In genomic region chr6:106143582-106144139, GRCh38 we compare ENCODE assay signal across 14 cellular contexts. TPM values are rescaled to one million over a fixed set of nuclear protein-coding genes. Genes with fewer than 3 reads are reported as not detected.
DNase-seq lines count a peak whose midpoint lies in the region; ATAC-seq and TF ChIP-seq lines count a peak whose summit lies in the region.
"Had no signal": no experiment of that assay in that cellular context is flagged by ENCODE, and none has a peak within 500 bp of the region (broad histone marks: within the 10 kb centered on the region; RNA-seq: fewer than 3 reads in every experiment).

No MANE protein-coding gene starts in this region.

- no peaks in the 10 kb centered on the region for H3K27me3 Mint-ChIP-seq in CD8-positive, alpha-beta memory T cell
- peaks cover 5% of the 10 kb centered on the region for H3K27me3 Mint-ChIP-seq in activated naive CD8-positive, alpha-beta T cell treated with anti-CD3 and anti-CD28 coated beads for 36 hours
- H3K27me3 Mint-ChIP-seq in natural killer cell (ENCODE audit: low read depth in 2 of 2) = no peaks in the 10 kb centered on the region

- ATAC-seq in natural killer cell (peak; percentile 38 to 55 (median 46)), GM18520 (IDR thresholded peaks at IDR 0.05; ENCODE audit: unreplicated experiment) (no peak)

- H3K4me3 Mint-ChIP-seq in CD8-positive, alpha-beta memory T cell = peak overlapping the region in 1 of 7 donors; percentile 31
- no peak overlapping the region for H3K4me3 Mint-ChIP-seq in activated naive CD8-positive, alpha-beta T cell treated with anti-CD3 and anti-CD28 coated beads for 36 hours
- H3K4me3 Mint-ChIP-seq in natural killer cell = peak overlapping the region; percentile 88

- no peak overlapping the region for H3K4me3 ChIP-seq in CD8-positive, alpha-beta memory T cell (ENCODE audit: low read length)
- H3K4me3 ChIP-seq in HEK293 (ENCODE audit: low read depth, low read length) (no peak overlapping the region), adrenal gland (no peak overlapping the region)

- POLR2A ChIA-PET in CD8-positive, alpha-beta memory T cell (lab: Charles Lee) = no interaction called here
- POLR2A ChIA-PET in HEK293 (lab: Yijun Ruan, JAX) = no interaction called here
- POLR2A ChIA-PET in RWPE1 (lab: Yijun Ruan, JAX; ENCODE audit: low non-redundant PET) = no interaction called here

- peaks cover 0 to 2% (median 0%) of the 10 kb centered on the region in 5 donors for H3K9me3 Mint-ChIP-seq in CD8-positive, alpha-beta memory T cell
- H3K9me3 Mint-ChIP-seq in activated naive CD8-positive, alpha-beta T cell treated with anti-CD3 and anti-CD28 coated beads for 36 hours = no peaks in the 10 kb centered on the region
- H3K9me3 Mint-ChIP-seq in natural killer cell = no peaks in the 10 kb centered on the region

- intact Hi-C loops in natural killer cell (cut with micrococcal nuclease) (loop anchor here (2.0 kb wide), 1 partner anchor 51 kb away; no protein-coding TSS in a partner anchor), adrenal gland (cut with DNase I) (no loop called here)

- H3K27ac ChIP-seq in CD8-positive, alpha-beta memory T cell (ENCODE audit: low read depth, low read length) = no peak overlapping the region
- H3K27ac ChIP-seq in HEK293 (ENCODE audit: extremely low read depth, low read depth, low read length) (no peak overlapping the region), adrenal gland (no peak overlapping the region), RWPE1 (no peak overlapping the region)

- no peak for TF ChIP-seq CTCF in HEK293 (tag by site-specific recombination; IDR thresholded peaks at IDR 0.05)
- TF ChIP-seq CTCF in natural killer cell (IDR thresholded peaks at IDR 0.05) = no peak
- TF ChIP-seq CTCF in adrenal gland (IDR thresholded peaks at IDR 0.05) = no peak
- TF ChIP-seq CTCF in RWPE1 (conservative IDR thresholded peaks at IDR 0.05; ENCODE audit: low read depth) = no peak

- TF ChIP-seq POLR2A in adrenal gland (IDR thresholded peaks at IDR 0.05) = no peak

- H3K4me1 Mint-ChIP-seq in CD8-positive, alpha-beta memory T cell = peaks cover 41 to 72% (median 62%) of the 10 kb centered on the region in 3 donors
- peaks cover 57% of the 10 kb centered on the region for H3K4me1 Mint-ChIP-seq in activated naive CD8-positive, alpha-beta T cell treated with anti-CD3 and anti-CD28 coated beads for 36 hours
- H3K4me1 Mint-ChIP-seq in natural killer cell = peaks cover 66 to 75% of the 10 kb centered on the region in 2 donors

- 87 to 92% (median 90%) methylated on average over 13 of the region's 13 CpGs for WGBS in adrenal gland, 4 donors

- H3K36me3 Mint-ChIP-seq in CD8-positive, alpha-beta memory T cell = no peaks in the 10 kb centered on the region
- H3K36me3 Mint-ChIP-seq in activated naive CD8-positive, alpha-beta T cell treated with anti-CD3 and anti-CD28 coated beads for 36 hours = no peaks in the 10 kb centered on the region
- no peaks in the 10 kb centered on the region for H3K36me3 Mint-ChIP-seq in natural killer cell

- H3K4me1 ChIP-seq in CD8-positive, alpha-beta memory T cell (ENCODE audit: insufficient read depth, low read length) = peaks cover 39% of the 10 kb centered on the region
- no peaks in the 10 kb centered on the region for H3K4me1 ChIP-seq in HEK293 (ENCODE audit: control insufficient read depth, insufficient read depth, low read length)
- H3K4me1 ChIP-seq in adrenal gland (replicated peaks in 1 of 2) = no peaks in the 10 kb centered on the region

- peak in 1 of 5 donors; percentile 18 for DNase-seq in CD8-positive, alpha-beta memory T cell
- no peak for DNase-seq in activated naive CD8-positive, alpha-beta T cell treated with anti-CD3 and anti-CD28 coated beads for 36 hours
- DNase-seq in natural killer cell (peak; percentile 26), adrenal gland (no peak), RWPE1 (ENCODE audit: low spot score) (no peak)
- DNase-seq: DMS79, KBM-7, NCI-H1092 treated with DMSO at 0.1 percent for 48 hours, NCI-H2081 treated with DMSO at 0.1 percent for 48 hours, NCI-H510A treated with DMSO at 0.1 percent for 48 hours, Right ventricle myocardium superior, SK-N-SH had no signal

- no peaks in the 10 kb centered on the region for H3K27me3 ChIP-seq in CD8-positive, alpha-beta memory T cell (ENCODE audit: insufficient read depth, low read length, poor library complexity, severe bottlenecking)
- H3K27me3 ChIP-seq in adrenal gland = no peaks in the 10 kb centered on the region

- H3K36me3 ChIP-seq in CD8-positive, alpha-beta memory T cell (ENCODE audit: insufficient read depth, low read length) = no peaks in the 10 kb centered on the region
- H3K36me3 ChIP-seq in HEK293 (ENCODE audit: control insufficient read depth in 2 of 2, insufficient read depth in 1 of 2, low read length in 2 of 2) = no peaks in the 10 kb centered on the region
- no peaks in the 10 kb centered on the region for H3K36me3 ChIP-seq in adrenal gland (replicated peaks in 1 of 2)

- H3K9me3 ChIP-seq in CD8-positive, alpha-beta memory T cell (ENCODE audit: low read length) = no peaks in the 10 kb centered on the region
- H3K9me3 ChIP-seq in HEK293 (ENCODE audit: control insufficient read depth, insufficient read depth, low read depth, low read length) (no peaks in the 10 kb centered on the region), adrenal gland (replicated peaks in 1 of 3) (no peaks in the 10 kb centered on the region)
- H3K9me3 ChIP-seq: SK-N-SH had no signal

- CTCF ChIA-PET in CD8-positive, alpha-beta memory T cell (lab: Charles Lee) = interaction anchor here (0.8 to 2.7 kb wide), 3 partner anchors 10 to 57 kb away, joined by 3 to 15 read pairs (median 5); no protein-coding TSS in a partner anchor
- CTCF ChIA-PET in HEK293 (lab: Yijun Ruan, JAX) = interaction anchor here (1.2 kb wide), 1 partner anchor 9 kb away, joined by 4 read pairs; no protein-coding TSS in a partner anchor
- CTCF ChIA-PET in RWPE1 (lab: Yijun Ruan, JAX) = interaction anchor here (0.6 kb wide), 1 partner anchor 38 kb away, joined by 3 read pairs; no protein-coding TSS in a partner anchor

- H3K27ac Mint-ChIP-seq in CD8-positive, alpha-beta memory T cell = peak overlapping the region in 7 of 8 donors; percentile 44 to 94 (median 64)
- peak overlapping the region; percentile 95 for H3K27ac Mint-ChIP-seq in activated naive CD8-positive, alpha-beta T cell treated with anti-CD3 and anti-CD28 coated beads for 36 hours
- H3K27ac Mint-ChIP-seq in natural killer cell = peak overlapping the region; percentile 92 to 96

TF ChIP-seq in HEK293, 187 proteins besides CTCF, POLR2A, EP300 and RAD21:
- peak; percentile 27; the same call in 1 of the 2 replicates for TF ChIP-seq ZIC2 (tag by site-specific recombination; IDR thresholded peaks at IDR 0.05)
- TF ChIP-seq ZBTB48 (tag by site-specific recombination; IDR thresholded peaks at IDR 0.05) = no peak
TF ChIP-seq in HEK293: peak in this region for 1.

RNA-seq across cellular contexts. Expression of gene PRDM1, which starts 57.5 kb away (rescaled TPM):
- 10 to 100 TPM; 88.2 to 90.7 TPM for total RNA-seq in CD8-positive, alpha-beta memory T cell
- 79.8 TPM for polyA plus RNA-seq in CD8-positive, alpha-beta memory T cell
- total RNA-seq in activated naive CD8-positive, alpha-beta T cell treated with anti-CD3 and anti-CD28 coated beads for 36 hours = 10 to 100 TPM; 13.1 to 13.4 TPM
- total RNA-seq in natural killer cell (100 to 1,000 TPM; 165 to 180 (median 177) TPM), adrenal gland (1 to 10 TPM; 1.6 to 7.5 (median 3.9) TPM)
- polyA plus RNA-seq in adrenal gland = 1 to 10 TPM in 2 of 3 donors, under 1 TPM in 1; 0.40 to 4.1 (median 1.1) TPM

Comparison
In these comparisons a context has a peak if more than half of its experiments do, and no peak if none do; other contexts are left out.
1. RNA of gene PRDM1, which starts 57.5 kb away (total RNA-seq): 165 to 180 TPM in natural killer cell and 88.2 to 90.7 TPM in CD8-positive, alpha-beta memory T cell; 13.1 to 13.4 TPM in activated naive CD8-positive, alpha-beta T cell treated with anti-CD3 and anti-CD28 coated beads for 36 hours and 1.6 to 7.5 TPM in adrenal gland; every median in the first group is over 4 times any median in the second.
2. Peak in every context shown above with its lines, with median percentiles within 50 percentile points of each other: H3K27ac Mint-ChIP-seq.